In genomic region chr18:55264108-55264507, GRCh38 we compare ENCODE assay signal across 10 cellular contexts.
A peak's percentile ranks its signal among the peaks of the same experiment; 100 is the strongest.
DNase-seq lines count a peak whose midpoint lies in the region; ATAC-seq and TF ChIP-seq lines count a peak whose summit lies in the region.
"Had no signal": no experiment of that assay in that cellular context is flagged by ENCODE, and none has a peak within 500 bp of the region (broad histone marks: within the 10 kb centered on the region; RNA-seq: fewer than 3 reads in every experiment).

No MANE protein-coding gene starts in this region.

- no peak overlapping the region for H2AFZ ChIP-seq in PC-9

- H3K27ac Mint-ChIP-seq in Caco-2 (ENCODE audit: unreplicated experiment): peak overlapping the region; percentile 48
- H3K27ac Mint-ChIP-seq: activated naive CD8-positive, alpha-beta T cell had no signal

- no peak overlapping the region for H3K9ac ChIP-seq in mesendoderm (ENCODE audit: low read length)

- no peaks in the 10 kb centered on the region for H3F3A ChIP-seq in PC-9 (ENCODE audit: insufficient read depth, low read depth)

- no peak overlapping the region for H3K4me3 ChIP-seq in Caco-2 (ENCODE audit: low read depth, low read length)
- no peak overlapping the region for H3K4me3 ChIP-seq in cardiac fibroblast (replicated peaks in 1 of 2; ENCODE audit: low read depth in 2 of 2, low read length in 2 of 2)
- no peak overlapping the region for H3K4me3 ChIP-seq in mesendoderm (ENCODE audit: low read length)
- H3K4me3 ChIP-seq in PC-9: no peak overlapping the region
- H3K4me3 ChIP-seq: mucosa of descending colon had no signal

- H3K4ac ChIP-seq in mesendoderm (ENCODE audit: low read depth, low read length): no peak overlapping the region

- no peak overlapping the region for H3K18ac ChIP-seq in mesendoderm (ENCODE audit: low read length)

- intact Hi-C loops in Caco-2 (cut with micrococcal nuclease; ENCODE audit: unreplicated experiment) (loop anchor here (5.0 kb wide), 3 partner anchors 58 to 498 kb away; no protein-coding TSS in a partner anchor), PC-9 (cut with micrococcal nuclease; ENCODE audit: unreplicated experiment) (no loop called here)

- no peak overlapping the region for H2AK5ac ChIP-seq in mesendoderm (ENCODE audit: low read length)

- H3K9me3 ChIP-seq in Caco-2: no peaks in the 10 kb centered on the region
- no peaks in the 10 kb centered on the region for H3K9me3 ChIP-seq in PC-9 (ENCODE audit: insufficient read depth, low read depth)
- H3K9me3 ChIP-seq: mucosa of descending colon had no signal

- no peak for ATAC-seq in HG02981 (IDR thresholded peaks at IDR 0.05; ENCODE audit: unreplicated experiment)
- ATAC-seq in GM18517 (IDR thresholded peaks at IDR 0.05; ENCODE audit: unreplicated experiment): no peak
- no peak for ATAC-seq in HG03097 (IDR thresholded peaks at IDR 0.05; ENCODE audit: low FRiP score, unreplicated experiment)
- ATAC-seq: mucosa of descending colon had no signal

- H3K9me3 Mint-ChIP-seq in Caco-2 (ENCODE audit: unreplicated experiment): no peaks in the 10 kb centered on the region

- CTCF ChIA-PET in Caco-2 (lab: Charles Lee) (no interaction called here), PC-9 (lab: Charles Lee) (no interaction called here)

- H3K27me3 Mint-ChIP-seq in Caco-2 (ENCODE audit: insufficient read depth, unreplicated experiment): no peaks in the 10 kb centered on the region
- H3K27me3 Mint-ChIP-seq: activated naive CD8-positive, alpha-beta T cell had no signal

- H3K9me2 ChIP-seq in PC-9 (ENCODE audit: insufficient read depth): no peaks in the 10 kb centered on the region

- H3K27me3 ChIP-seq in Caco-2 (replicated peaks; ENCODE audit: control insufficient read depth, insufficient read depth, low read length): no peaks in the 10 kb centered on the region
- no peaks in the 10 kb centered on the region for H3K27me3 ChIP-seq in mesendoderm (ENCODE audit: insufficient read depth, low read length, poor library complexity)
- no peaks in the 10 kb centered on the region for H3K27me3 ChIP-seq in PC-9 (ENCODE audit: insufficient read depth, low read depth)

- no peak overlapping the region for H3K4me3 Mint-ChIP-seq in Caco-2 (ENCODE audit: unreplicated experiment)
- H3K4me3 Mint-ChIP-seq: activated naive CD8-positive, alpha-beta T cell had no signal

- H3K36me3 ChIP-seq in Caco-2 (ENCODE audit: control insufficient read depth, insufficient read depth, low read length): no peaks in the 10 kb centered on the region
- peaks cover 2% of the 10 kb centered on the region for H3K36me3 ChIP-seq in mesendoderm (ENCODE audit: control insufficient read depth, insufficient read depth, low read length)
- no peaks in the 10 kb centered on the region for H3K36me3 ChIP-seq in PC-9 (ENCODE audit: low read depth)

- H3K27ac ChIP-seq in mesendoderm (ENCODE audit: low read depth, low read length) (no peak overlapping the region), PC-9 (no peak overlapping the region)

- H3K4me1 ChIP-seq in Caco-2 (peaks cover 66% of the 10 kb centered on the region), mesendoderm (ENCODE audit: control insufficient read depth, low read depth, low read length) (peaks cover 5% of the 10 kb centered on the region), PC-9 (replicated peaks; ENCODE audit: insufficient read depth) (no peaks in the 10 kb centered on the region)

- no peak overlapping the region for H4K5ac ChIP-seq in mesendoderm (ENCODE audit: low read length)

- WGBS in mesendoderm (ENCODE audit: extremely low coverage, insufficient coverage, low lambda C conversion rate): no CpG with 5 or more reads among the region's 3 CpGs

- H4K20me1 ChIP-seq in PC-9 (ENCODE audit: insufficient read depth): no peaks in the 10 kb centered on the region

- no peak overlapping the region for H3K56ac ChIP-seq in mesendoderm (ENCODE audit: low read length)

- no peak overlapping the region for H2BK15ac ChIP-seq in mesendoderm (replicated peaks; ENCODE audit: low read depth)

- peaks cover 49% of the 10 kb centered on the region for H3K36me3 Mint-ChIP-seq in Caco-2 (ENCODE audit: insufficient read depth, unreplicated experiment)
- H3K36me3 Mint-ChIP-seq: activated naive CD8-positive, alpha-beta T cell had no signal

- peaks cover 2% of the 10 kb centered on the region for H3K79me1 ChIP-seq in mesendoderm (ENCODE audit: low read length)

- H2BK5ac ChIP-seq in mesendoderm (ENCODE audit: low read length): no peak overlapping the region

- H3K79me2 ChIP-seq in mesendoderm (ENCODE audit: control insufficient read depth, insufficient read depth, low read length) (no peaks in the 10 kb centered on the region), PC-9 (ENCODE audit: low read depth) (no peaks in the 10 kb centered on the region)

- POLR2A ChIA-PET in Caco-2 (lab: Charles Lee) (no interaction called here), PC-9 (lab: Charles Lee; ENCODE audit: unreplicated experiment) (no interaction called here)

- H3K23ac ChIP-seq in mesendoderm (ENCODE audit: low read length): no peak overlapping the region

- peaks cover 8% of the 10 kb centered on the region for H3K4me1 Mint-ChIP-seq in Caco-2 (ENCODE audit: low read depth, unreplicated experiment)

- H4K8ac ChIP-seq in mesendoderm (ENCODE audit: low read depth, low read length): no peak overlapping the region

- peak; percentile 49 to 50 for DNase-seq in Caco-2
- DNase-seq in NCI-H146 treated with DMSO at 0.1 percent for 48 hours (lab: John Stamatoyannopoulos, UW; ENCODE audit: unreplicated experiment): peak; percentile 58
- peak; percentile 45 to 56 for DNase-seq in cardiac fibroblast (ENCODE audit: low read depth in 2 of 2)
- DNase-seq in mesendoderm: peak; percentile 60
- DNase-seq in PC-9: no peak
- DNase-seq: mucosa of descending colon had no signal

- H2BK120ac ChIP-seq in mesendoderm (ENCODE audit: low read depth, low read length): no peak overlapping the region

- BruUV-seq in Caco-2 (replicated peaks; lab: Mats Ljungman, UMichigan) (no TSS peak), PC-9 (replicated peaks; lab: Mats Ljungman, UMichigan) (no TSS peak)

- H3K4me2 ChIP-seq in mesendoderm (ENCODE audit: low read length): no peak overlapping the region
- H3K4me2 ChIP-seq in PC-9: no peak overlapping the region

- TF ChIP-seq CTCF in Caco-2 (IDR thresholded peaks at IDR 0.05; ENCODE audit: insufficient read depth in 1 of 2, low read depth in 1 of 2, low read length in 1 of 2, severe bottlenecking in 1 of 2, unreplicated experiment in 1 of 2) (no peak), cardiac fibroblast (IDR thresholded peaks at IDR 0.05; ENCODE audit: low read depth, low read length) (no peak), PC-9 (conservative IDR thresholded peaks at IDR 0.05) (no peak)

Comparison
In these comparisons a context has a peak if more than half of its experiments do, and no peak if none do; other contexts are left out.
1. DNase-seq: peak in Caco-2 (2 of 2), NCI-H146 treated with DMSO at 0.1 percent for 48 hours (single experiment), cardiac fibroblast (2 of 2) and mesendoderm (single experiment); none in PC-9 (0 of 2).